ENCODE assay signal across 11 cellular contexts in genomic region chr3:178772746-178773145, GRCh38.
"Had no signal": no experiment of that assay in that cellular context is flagged by ENCODE, and none has a peak within 500 bp of the region (broad histone marks: within the 10 kb centered on the region; RNA-seq: fewer than 3 reads in every experiment).

No MANE protein-coding gene starts in this region.

- H3K27ac ChIP-seq: HL-60, KMS-11 had no signal

- ATAC-seq: GM23338, HepG2 had no signal

- H3K4me2 ChIP-seq: GM23338, KMS-11 had no signal

- DNase-seq: H9, HCEC 1CT, IMR-90, Karpas-422, KBM-7 had no signal

- H3K9ac ChIP-seq: KMS-11 had no signal

- H3K4me3 ChIP-seq: GM23338 had no signal

- FAIRE-seq: H1, H54, HepG2 had no signal

- H2AFZ ChIP-seq: GM23338 had no signal
